ENCODE assay signal across 3 cellular contexts in the genomic region with DNA sequence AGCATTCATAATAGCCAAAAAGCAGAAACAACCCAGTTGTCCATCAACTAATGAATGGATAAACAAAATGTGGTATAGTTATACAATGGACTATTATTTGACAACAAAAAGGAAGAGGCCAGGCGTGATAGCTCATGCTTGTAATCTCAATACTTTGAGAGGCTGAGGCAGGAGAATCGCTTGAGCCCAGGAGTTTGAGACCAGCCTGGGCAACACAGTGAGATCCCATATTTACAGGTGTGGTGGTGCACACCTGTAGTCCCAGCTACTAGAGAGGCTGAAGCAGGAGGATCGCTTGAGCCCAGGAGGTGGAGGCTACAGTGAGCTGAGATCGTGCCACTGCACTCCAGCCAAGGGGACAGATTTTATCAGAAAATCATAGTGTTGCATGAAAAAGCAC.
TF ChIP-seq lines count a peak whose summit lies in the region.

No MANE protein-coding gene starts in this region.

TF ChIP-seq in HEK293, 187 proteins besides CTCF, POLR2A, EP300 and RAD21:
- peak; percentile 36; the same call in 1 of the 2 replicates for TF ChIP-seq ZNF121 (tag by site-specific recombination; IDR thresholded peaks at IDR 0.05)

TF ChIP-seq in K562, 482 proteins besides CTCF, POLR2A, EP300 and RAD21:
- TF ChIP-seq BCOR (IDR thresholded peaks at IDR 0.05) = peak; percentile 73; the same call in 1 of the 2 replicates
- peak; percentile 31 to 35; a peak in 1 of 4 replicates for TF ChIP-seq KDM1A (IDR thresholded peaks at IDR 0.05)
- TF ChIP-seq ZSCAN29 (IDR thresholded peaks at IDR 0.05) = 0 out of 2 replicates have a peak, but pooled peaks have one; percentile 10
- peak; percentile 93 for TF ChIP-seq ZNF121 (CRISPR knock-in tag; conservative IDR thresholded peaks at IDR 0.05)
TF ChIP-seq in K562: peak in this region for 4; not testable (repeated sequence) for 478.

TF ChIP-seq in HepG2, 621 proteins besides CTCF, POLR2A, EP300 and RAD21:
- TF ChIP-seq ZNF121 (CRISPR knock-in tag; IDR thresholded peaks at IDR 0.05) = peak; percentile 39; the same call in 1 of the 2 replicates
